25 cellular contexts compared by ENCODE assay signal in the genomic region with DNA sequence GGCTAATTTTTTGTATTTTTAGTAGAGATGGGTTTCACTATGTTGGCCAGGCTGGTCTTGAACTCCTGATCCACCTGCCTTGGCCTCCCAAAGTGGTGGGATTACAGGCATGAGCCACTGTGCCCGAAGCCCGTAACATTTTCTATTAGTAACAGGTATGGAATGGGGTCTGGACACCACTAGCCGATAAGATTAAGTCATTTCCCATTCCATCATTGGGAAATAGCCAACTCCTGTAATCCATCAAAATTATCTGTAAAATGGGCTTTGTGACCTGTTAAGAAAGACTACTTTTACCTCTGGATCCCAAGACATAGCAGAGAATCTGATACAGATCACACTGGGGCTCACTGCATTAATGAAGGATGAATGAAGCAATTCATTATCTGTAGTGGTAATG. TPM values are rescaled to one million over a fixed set of nuclear protein-coding genes. Genes with fewer than 3 reads are reported as not detected.
"Had no signal": no experiment of that assay in that cellular context is flagged by ENCODE, and none has a peak within 500 bp of the region (broad histone marks: within the 10 kb centered on the region; RNA-seq: fewer than 3 reads in every experiment).

No MANE protein-coding gene starts in this region.

- H3K27me3 ChIP-seq: Peyer's patch, SJSA1 had no signal

- H3K27ac Mint-ChIP-seq: activated B cell treated with CpG ODN at 0.5 μM for 24 hours; activated CD4-positive, alpha-beta memory T cell treated with anti-CD3 and anti-CD28 coated beads for 36 hours; activated CD4-positive, alpha-beta T cell treated with anti-CD3 and anti-CD28 coated beads, Interleukin-2, amount 10 ng/mL, durations not matched to agents 7 days and 5 days; activated naive CD4-positive, alpha-beta T cell treated with anti-CD3 and anti-CD28 coated beads for 36 hours; activated naive CD8-positive, alpha-beta T cell; activated T-helper 17 cell treated with anti-CD3 and anti-CD28 coated beads, Interleukin-2, amount 50 U/mL, for 72 hours; T-helper 2 cell treated with Interferon-gamma antibody and Interleukin-4, amounts not matched to agents 5 μg/mL and 100 μg/mL, for 36 hours had no signal

- H3K36me3 Mint-ChIP-seq: activated CD4-positive, alpha-beta memory T cell treated with anti-CD3 and anti-CD28 coated beads for 36 hours; activated naive CD8-positive, alpha-beta T cell had no signal

- H3K9me3 ChIP-seq: Peyer's patch, SJSA1 had no signal

- H3K4me3 ChIP-seq: Peyer's patch, SJSA1 had no signal

- H3K4me3 Mint-ChIP-seq: activated B cell treated with CpG ODN at 0.5 μM for 24 hours; activated CD4-positive, alpha-beta memory T cell treated with anti-CD3 and anti-CD28 coated beads for 36 hours; activated CD4-positive, alpha-beta T cell treated with anti-CD3 and anti-CD28 coated beads, Interleukin-2, amount 10 ng/mL, durations not matched to agents 7 days and 5 days; activated naive CD4-positive, alpha-beta T cell treated with anti-CD3 and anti-CD28 coated beads for 36 hours; activated naive CD8-positive, alpha-beta T cell; activated T-helper 17 cell treated with anti-CD3 and anti-CD28 coated beads, Interleukin-2, amount 50 U/mL, for 72 hours; T-helper 2 cell treated with Interferon-gamma antibody and Interleukin-4, amounts not matched to agents 5 μg/mL and 100 μg/mL, for 36 hours had no signal

- H3K4me1 Mint-ChIP-seq: activated T-helper 17 cell treated with anti-CD3 and anti-CD28 coated beads, Interleukin-2, amount 50 U/mL, for 72 hours had no signal

- ATAC-seq: activated T-helper 17 cell treated with anti-CD3 and anti-CD28 coated beads, Interleukin-2, amount 50 U/mL, for 72 hours; SK-N-SH treated with all-trans-retinoic acid at 6 μM for 48 hours had no signal

- H3K36me3 ChIP-seq: Peyer's patch had no signal

- H3K9me3 Mint-ChIP-seq: activated B cell treated with CpG ODN at 0.5 μM for 24 hours; activated CD4-positive, alpha-beta memory T cell treated with anti-CD3 and anti-CD28 coated beads for 36 hours; activated CD4-positive, alpha-beta T cell treated with anti-CD3 and anti-CD28 coated beads, Interleukin-2, amount 10 ng/mL, durations not matched to agents 7 days and 5 days; activated naive CD4-positive, alpha-beta T cell treated with anti-CD3 and anti-CD28 coated beads for 36 hours; activated T-helper 17 cell treated with anti-CD3 and anti-CD28 coated beads, Interleukin-2, amount 50 U/mL, for 72 hours; T-helper 2 cell treated with Interferon-gamma antibody and Interleukin-4, amounts not matched to agents 5 μg/mL and 100 μg/mL, for 36 hours had no signal

- H3K27ac ChIP-seq: Peyer's patch, SJSA1 had no signal

- DNase-seq: activated B cell treated with CpG ODN at 0.5 μM for 24 hours; activated CD4-positive, alpha-beta memory T cell treated with anti-CD3 and anti-CD28 coated beads for 36 hours; activated CD4-positive, alpha-beta T cell treated with anti-CD3 and anti-CD28 coated beads, Interleukin-2, amount 10 ng/mL, durations not matched to agents 7 days and 5 days; activated CD8-positive, alpha-beta memory T cell treated with anti-CD3 and anti-CD28 coated beads for 24 hours; activated gamma-delta T cell; activated naive CD4-positive, alpha-beta T cell treated with anti-CD3 and anti-CD28 coated beads for 36 hours; activated T-cell treated with anti-CD3 and anti-CD28 coated beads, Interleukin-2, amount 50 U/mL, for 48 hours; cerebellar nuclear complex; MM.1S; NCI-H1105; NCI-H1436; NCI-H1694 treated with DMSO at 0.1 percent for 48 hours; NCI-H2029 treated with DMSO at 0.1 percent for 48 hours; NCI-H510A treated with DMSO at 0.1 percent for 48 hours; NK-92 treated with Interleukin-12 subunit alpha and Interleukin-12 subunit beta, amount 100 ng/mL, for 24 hours; Peyer's patch; SHP77; SW 1271 had no signal

- H3K27me3 Mint-ChIP-seq: activated B cell treated with CpG ODN at 0.5 μM for 24 hours; activated CD4-positive, alpha-beta memory T cell treated with anti-CD3 and anti-CD28 coated beads for 36 hours; activated naive CD8-positive, alpha-beta T cell; activated T-helper 17 cell treated with anti-CD3 and anti-CD28 coated beads, Interleukin-2, amount 50 U/mL, for 72 hours had no signal

- H3K4me1 ChIP-seq: Peyer's patch had no signal

RNA-seq across cellular contexts. Expression of gene ANKRD40CL, which starts 51.8 kb away (rescaled TPM):
- total RNA-seq: activated CD4-positive, alpha-beta memory T cell treated with anti-CD3 and anti-CD28 coated beads for 36 hours; activated CD4-positive, alpha-beta T cell treated with anti-CD3 and anti-CD28 coated beads, Interleukin-2, amount 10 ng/mL, durations not matched to agents 7 days and 5 days; activated naive CD4-positive, alpha-beta T cell treated with anti-CD3 and anti-CD28 coated beads for 36 hours; activated T-helper 17 cell treated with anti-CD3 and anti-CD28 coated beads, Interleukin-2, amount 50 U/mL, for 72 hours; cardiac septum; SJSA1; T-helper 1 cell treated with Interleukin-12 subunit alpha and Interleukin-12 subunit beta and Interleukin-4 antibody, amounts not matched to agents 30 ng/mL and 1 ng/mL, for 36 hours had no signal
